Comparison of ENCODE assay signal across 9 cellular contexts in the genomic region with DNA sequence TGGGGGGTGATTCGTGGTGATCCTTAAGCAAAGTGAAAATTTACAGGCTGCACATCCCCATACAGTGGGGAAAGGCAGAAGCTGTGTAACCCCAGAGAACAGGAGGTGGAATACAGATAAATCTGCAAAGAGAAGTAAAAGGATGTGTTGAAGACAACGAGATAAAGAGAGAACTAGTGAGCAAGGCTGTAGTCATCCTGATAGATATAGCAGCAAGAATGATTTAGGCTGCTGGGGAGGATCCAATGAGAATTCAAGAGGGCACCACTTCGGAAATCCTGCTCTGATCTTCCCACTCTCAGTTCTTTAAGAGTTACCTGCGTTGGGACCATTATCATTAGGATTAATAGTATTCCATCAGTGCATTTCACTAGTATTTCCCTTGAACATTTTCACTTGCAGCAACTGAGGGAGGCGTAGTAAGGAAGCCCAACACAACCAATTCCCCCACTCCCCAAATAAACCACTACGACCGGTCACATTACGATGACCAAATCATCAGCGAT. TPM values are rescaled to one million over a fixed set of nuclear protein-coding genes. Genes with fewer than 3 reads are reported as not detected.
DNase-seq lines count a peak whose midpoint lies in the region; ATAC-seq lines count a peak whose summit lies in the region.
"Had no signal": no experiment of that assay in that cellular context is flagged by ENCODE, and none has a peak within 500 bp of the region (broad histone marks: within the 10 kb centered on the region; RNA-seq: fewer than 3 reads in every experiment).

Gene BRINP3, minus strand, starts transcription at position 178 of the 506 bp plus-strand sequence.

- H3K79me2 ChIP-seq in ACC112 (ENCODE audit: control insufficient read depth, insufficient read depth, low read length, unreplicated experiment): no peaks in the 10 kb centered on the region

- peak within 1 kb of the TSS; percentile 22 for H3K4me3 ChIP-seq in ACC112 (ENCODE audit: low read depth, low read length)
- H3K4me3 ChIP-seq in HUES6 (ENCODE audit: low read depth, low read length): peak within 1 kb of the TSS; percentile 76
- H3K4me3 ChIP-seq in muscle layer of colon (ENCODE audit: low read depth in 1 of 2, low read length in 2 of 2): peak within 1 kb of the TSS; percentile 28 to 74

- no peak within 1 kb of the TSS for H3K27ac ChIP-seq in ACC112 (ENCODE audit: low read depth, low read length)
- H3K27ac ChIP-seq in HUES6 (ENCODE audit: low read depth, low read length): no peak within 1 kb of the TSS
- peak within 1 kb of the TSS; percentile 83 for H3K27ac ChIP-seq in cingulate gyrus (ENCODE audit: low read depth, low read length)
- no peak within 1 kb of the TSS for H3K27ac ChIP-seq in muscle layer of colon (ENCODE audit: low read depth, low read length)

- H3K9me3 ChIP-seq in HUES6 (ENCODE audit: control insufficient read depth, insufficient read depth, low read depth, low read length) (no peaks in the 10 kb centered on the region), muscle layer of colon (ENCODE audit: low read length) (no peaks in the 10 kb centered on the region)

- H3K27me3 Mint-ChIP-seq in activated T-helper 17 cell treated with anti-CD3 and anti-CD28 coated beads, Interleukin-2, amount 50 U/mL, for 72 hours: peaks cover 12% of the 10 kb centered on the region

- H3K4me3 Mint-ChIP-seq in activated T-helper 17 cell treated with anti-CD3 and anti-CD28 coated beads, Interleukin-2, amount 50 U/mL, for 72 hours: no peak within 1 kb of the TSS

- no peak for ATAC-seq in GM21825 (IDR thresholded peaks at IDR 0.05; ENCODE audit: unreplicated experiment)
- no peak for ATAC-seq in activated T-helper 17 cell treated with anti-CD3 and anti-CD28 coated beads, Interleukin-2, amount 50 U/mL, for 72 hours (replicated peaks)

- H3K9ac ChIP-seq in HUES6 (ENCODE audit: low read length) (peak within 1 kb of the TSS; percentile 51), muscle layer of colon (ENCODE audit: low read length) (no peak within 1 kb of the TSS)

- DNase-seq in activated T-cell treated with anti-CD3 and anti-CD28 coated beads, Interleukin-2, amount 50 U/mL, for 1 hour: no peak
- DNase-seq in Kasumi-1 (lab: John Stamatoyannopoulos, UW): no peak
- DNase-seq: RPMI8226 had no signal

- H3K27ac Mint-ChIP-seq in activated T-helper 17 cell treated with anti-CD3 and anti-CD28 coated beads, Interleukin-2, amount 50 U/mL, for 72 hours: no peak within 1 kb of the TSS

- no peaks in the 10 kb centered on the region for H3K9me3 Mint-ChIP-seq in activated T-helper 17 cell treated with anti-CD3 and anti-CD28 coated beads, Interleukin-2, amount 50 U/mL, for 72 hours

- no peaks in the 10 kb centered on the region for H3K36me3 Mint-ChIP-seq in activated T-helper 17 cell treated with anti-CD3 and anti-CD28 coated beads, Interleukin-2, amount 50 U/mL, for 72 hours (ENCODE audit: low read depth)

- H3K27me3 ChIP-seq in ACC112 (ENCODE audit: insufficient read depth, low read length) (peaks cover 46% of the 10 kb centered on the region), HUES6 (ENCODE audit: control insufficient read depth, insufficient read depth, low read length) (peaks cover 66% of the 10 kb centered on the region), muscle layer of colon (ENCODE audit: control insufficient read depth in 1 of 2, insufficient read depth in 2 of 2, low read length in 2 of 2) (peaks cover 24 to 37% of the 10 kb centered on the region in 2 donors)

- no peak within 1 kb of the TSS for H2AFZ ChIP-seq in ACC112 (ENCODE audit: low read length, unreplicated experiment)

- H3K4me1 ChIP-seq in ACC112 (ENCODE audit: control insufficient read depth, insufficient read depth, low read length, unreplicated experiment): no peaks in the 10 kb centered on the region
- peaks cover 14% of the 10 kb centered on the region for H3K4me1 ChIP-seq in HUES6 (ENCODE audit: control insufficient read depth, insufficient read depth, low read length)
- H3K4me1 ChIP-seq in muscle layer of colon (ENCODE audit: insufficient read depth, low read length): peaks cover 6% of the 10 kb centered on the region

- no peaks in the 10 kb centered on the region for H3K4me1 Mint-ChIP-seq in activated T-helper 17 cell treated with anti-CD3 and anti-CD28 coated beads, Interleukin-2, amount 50 U/mL, for 72 hours

- H3K36me3 ChIP-seq in ACC112 (ENCODE audit: insufficient read depth, low read length) (no peaks in the 10 kb centered on the region), HUES6 (ENCODE audit: control insufficient read depth, insufficient read depth, low read length) (no peaks in the 10 kb centered on the region), muscle layer of colon (ENCODE audit: insufficient read depth, low read length) (no peaks in the 10 kb centered on the region)

RNA-seq across cellular contexts. Expression of gene BRINP3, which starts in this region (rescaled TPM):
- total RNA-seq in activated T-helper 17 cell treated with anti-CD3 and anti-CD28 coated beads, Interleukin-2, amount 50 U/mL, for 72 hours: not detected

Comparison
In these comparisons a context has a peak if more than half of its experiments do, and no peak if none do; other contexts are left out.
1. H3K4me3 ChIP-seq: peak in every context shown above with its lines; median percentile 76 in HUES6; 51 in muscle layer of colon; 22 in ACC112.